8 cellular contexts compared by ENCODE assay signal in genomic region chr3:57758686-57759085, GRCh38. TPM values are rescaled to one million over a fixed set of nuclear protein-coding genes. Genes with fewer than 3 reads are reported as not detected.
DNase-seq lines count a peak whose midpoint lies in the region; ATAC-seq, FAIRE-seq and TF ChIP-seq lines count a peak whose summit lies in the region.

No MANE protein-coding gene starts in this region.

- no TSS peak for BruUV-seq in endothelial cell of umbilical vein (replicated peaks; lab: Mats Ljungman, UMichigan)

- TF ChIP-seq CTCF in endothelial cell of umbilical vein (IDR thresholded peaks at IDR 0.05; ENCODE audit: extremely low read depth in 1 of 2, insufficient read depth in 1 of 2, low read depth in 1 of 2, low read length in 2 of 2) (no peak), osteocyte (IDR thresholded peaks at IDR 0.05) (no peak)

- dilution Hi-C loops in endothelial cell of umbilical vein (cut with MboI; ENCODE audit: extremely low pct_ligation_motif_present, low sequenced_read_pairs) = no loop called here

- peaks cover 62% of the 10 kb centered on the region for H3K79me2 ChIP-seq in endothelial cell of umbilical vein (ENCODE audit: control insufficient read depth, insufficient read depth, low read length)

- H3K9ac ChIP-seq in ES-I3 (ENCODE audit: low read depth, low read length) = peak overlapping the region; percentile 68
- peak overlapping the region; percentile 97 for H3K9ac ChIP-seq in endothelial cell of umbilical vein (replicated peaks; ENCODE audit: extremely low read depth, insufficient read depth, low read length)

- ATAC-seq in activated CD4-positive, CD25-positive, alpha-beta regulatory T cell treated with anti-CD3 and anti-CD28 coated beads, Interleukin-2, amount 50 U/mL, for 24 hours = no peak
- no peak for ATAC-seq in GM21528 (IDR thresholded peaks at IDR 0.05; ENCODE audit: low FRiP score, unreplicated experiment)

- peak; percentile 14 for DNase-seq in OCI-M1 (lab: John Stamatoyannopoulos, UW)
- no peak for DNase-seq in endothelial cell of umbilical vein (ENCODE audit: low read depth, low spot score)
- DNase-seq in osteocyte (ENCODE audit: extremely low spot score, unreplicated experiment) = no peak
- no peak for DNase-seq in NCI-H345 treated with DMSO at 0.1 percent for 48 hours (lab: John Stamatoyannopoulos, UW; ENCODE audit: unreplicated experiment)
- DNase-seq in SW 1271 (lab: John Stamatoyannopoulos, UW) = no peak

- peaks cover 3% of the 10 kb centered on the region for H4K20me1 ChIP-seq in endothelial cell of umbilical vein (replicated peaks; ENCODE audit: control insufficient read depth, extremely low read depth, insufficient read depth, low read length)

- CTCF ChIA-PET in endothelial cell of umbilical vein (lab: Charles Lee) = interaction anchor here (0.9 to 2.1 kb wide), 10 partner anchors 9 to 933 kb away, joined by 3 to 14 read pairs (median 4); partner anchors contain the start of gene ARF4

- no peaks in the 10 kb centered on the region for H3K27me3 ChIP-seq in endothelial cell of umbilical vein (ENCODE audit: control insufficient read depth in 2 of 2, insufficient read depth in 2 of 2, low read length in 2 of 2)

- H3K4me1 Mint-ChIP-seq in osteocyte (ENCODE audit: unreplicated experiment) = peaks cover 37% of the 10 kb centered on the region

- H2AFZ ChIP-seq in endothelial cell of umbilical vein (ENCODE audit: low read depth, low read length) = no peak overlapping the region

- no peak overlapping the region for H3K27ac ChIP-seq in endothelial cell of umbilical vein (ENCODE audit: insufficient read depth, low read depth, low read length)

- no peaks in the 10 kb centered on the region for H3K9me3 Mint-ChIP-seq in osteocyte (ENCODE audit: unreplicated experiment)

- no peaks in the 10 kb centered on the region for H3K9me1 ChIP-seq in endothelial cell of umbilical vein (replicated peaks; ENCODE audit: control insufficient read depth, extremely low read depth, insufficient read depth, low read length)

- peak overlapping the region; percentile 97 for H3K4me2 ChIP-seq in endothelial cell of umbilical vein (ENCODE audit: insufficient read depth, low read length)

- H3K4me3 ChIP-seq in endothelial cell of umbilical vein (replicated peaks in 1 of 3; ENCODE audit: insufficient read depth in 1 of 3, low read depth in 1 of 3, low read length in 3 of 3) = peak overlapping the region in 2 of 3 experiments; percentile 73 to 84

- H3K36me3 Mint-ChIP-seq in osteocyte (ENCODE audit: unreplicated experiment) = peaks cover 7% of the 10 kb centered on the region

- no peak for TF ChIP-seq POLR2A in endothelial cell of umbilical vein (IDR thresholded peaks at IDR 0.05; ENCODE audit: low read depth, low read length)

- no peak for FAIRE-seq in endothelial cell of umbilical vein (lab: Jason Lieb, UNC)

- POLR2A ChIA-PET in endothelial cell of umbilical vein (lab: Charles Lee) = no interaction called here

- H3K4me3 Mint-ChIP-seq in osteocyte (ENCODE audit: unreplicated experiment) = peak overlapping the region; percentile 92

- peak overlapping the region; percentile 23 for H3K27ac Mint-ChIP-seq in osteocyte (ENCODE audit: unreplicated experiment)

- H3K9me3 ChIP-seq in ES-I3 (ENCODE audit: control insufficient read depth, insufficient read depth, low read length) = no peaks in the 10 kb centered on the region
- no peaks in the 10 kb centered on the region for H3K9me3 ChIP-seq in endothelial cell of umbilical vein (replicated peaks; ENCODE audit: control insufficient read depth, insufficient read depth, low read length)

- intact Hi-C loops in endothelial cell of umbilical vein (cut with micrococcal nuclease) = loop anchor here (5.0 kb wide), 2 partner anchors 44 to 84 kb away; no protein-coding TSS in a partner anchor

- H3K4me1 ChIP-seq in ES-I3 (ENCODE audit: insufficient read depth, low read length) (no peaks in the 10 kb centered on the region; the same call in none of the 2 replicates), endothelial cell of umbilical vein (ENCODE audit: control insufficient read depth, extremely low read depth, insufficient read depth, low read length) (peaks cover 23% of the 10 kb centered on the region)

- H3K27me3 Mint-ChIP-seq in osteocyte (ENCODE audit: unreplicated experiment) = no peaks in the 10 kb centered on the region

- H3K36me3 ChIP-seq in ES-I3 (ENCODE audit: insufficient read depth, low read length) (0 out of 2 replicates have a peak, but pooled peaks cover 8% of the 10 kb centered on the region), endothelial cell of umbilical vein (ENCODE audit: control insufficient read depth in 2 of 2, extremely low read depth in 1 of 2, insufficient read depth in 2 of 2, low read length in 2 of 2) (no peaks in the 10 kb centered on the region)

TF ChIP-seq in endothelial cell of umbilical vein, 7 proteins besides CTCF, POLR2A, EP300 and RAD21:
- no peak for TF ChIP-seq JUN (IDR thresholded peaks at IDR 0.05; ENCODE audit: borderline replicate concordance, insufficient read depth, insufficient read length, low read depth)
- no peak for TF ChIP-seq FOS (IDR thresholded peaks at IDR 0.05; ENCODE audit: borderline replicate concordance, insufficient read depth, low read length)
- TF ChIP-seq MAX (IDR thresholded peaks at IDR 0.05; ENCODE audit: insufficient read depth, insufficient read length) = no peak
- no peak for TF ChIP-seq GATA2 (IDR thresholded peaks at IDR 0.05; ENCODE audit: insufficient read depth, insufficient read length, low read depth, low read length)
- no peak for TF ChIP-seq MYC (IDR thresholded peaks at IDR 0.05; ENCODE audit: low read depth, low read length)
- TF ChIP-seq POLR2AphosphoS5 (IDR thresholded peaks at IDR 0.05; ENCODE audit: insufficient read depth, low read depth, low read length) = no peak
- TF ChIP-seq EZH2 (IDR thresholded peaks at IDR 0.05; ENCODE audit: borderline replicate concordance, low read depth, low read length, severe bottlenecking) = no peak
TF ChIP-seq in endothelial cell of umbilical vein: peak in this region for 0.

RNA-seq across cellular contexts. Expression of gene SLMAP, which starts 2.6 kb away (rescaled TPM):
- total RNA-seq in endothelial cell of umbilical vein = 45.7 and 54.7 TPM in 2 replicates
- polyA plus RNA-seq in endothelial cell of umbilical vein = 9.8 and 11.3 TPM in 2 replicates
- polyA plus RNA-seq in endothelial cell of umbilical vein (2011; cell fraction: cytosol; rRNA removed) = 13.7 and 14.8 TPM in 2 replicates
- 33.7 and 43.3 TPM in 2 replicates for polyA plus RNA-seq in endothelial cell of umbilical vein (2011; cell fraction: nucleus; rRNA removed)
- 18.9 and 23.8 TPM in 2 replicates for polyA plus RNA-seq in endothelial cell of umbilical vein (2012)
- 72.2 and 73.0 TPM in 2 replicates for polyA minus RNA-seq in endothelial cell of umbilical vein
- 34.3 TPM for polyA minus RNA-seq in endothelial cell of umbilical vein (2011; cell fraction: cytosol; rRNA and poly(A)+ RNA removed)
- polyA minus RNA-seq in endothelial cell of umbilical vein (2011; cell fraction: nucleus; rRNA and poly(A)+ RNA removed) = 82.7 and 108 TPM in 2 replicates
- 69.8 and 71.5 TPM in 2 replicates for total RNA-seq in osteocyte
